ENCODE assay signal across 13 cellular contexts in the genomic region with DNA sequence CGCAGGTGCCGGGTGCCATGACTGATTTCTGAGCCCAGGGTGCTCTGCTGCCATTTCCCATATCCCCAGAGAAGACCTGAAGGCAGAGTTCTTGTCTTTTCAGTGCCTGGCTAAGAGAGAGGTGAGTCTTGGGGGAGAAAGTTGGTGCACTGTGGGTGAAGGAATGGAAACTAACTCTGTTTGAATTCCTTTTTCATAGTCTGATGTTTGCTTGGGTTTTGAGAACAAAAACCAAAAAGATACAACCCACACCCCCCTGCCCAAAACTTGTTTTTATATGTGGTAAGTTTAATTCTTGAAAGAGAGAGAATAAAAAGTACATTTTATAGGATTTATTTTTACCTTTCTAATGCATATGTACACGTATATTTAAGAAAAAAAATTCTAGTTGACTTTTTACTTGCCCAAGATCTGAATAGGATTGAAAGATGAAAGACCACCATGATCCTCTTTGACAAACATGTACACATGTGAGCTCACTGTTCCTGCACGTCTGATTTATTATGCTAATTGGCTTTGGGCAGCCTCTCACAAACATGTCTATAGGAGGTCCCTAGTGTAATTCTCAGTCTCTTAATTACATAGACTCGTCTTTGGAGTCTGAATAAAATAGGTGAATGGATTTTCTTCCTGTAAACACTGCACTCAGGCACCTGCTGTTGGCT. TPM values are rescaled to one million over a fixed set of nuclear protein-coding genes. Genes with fewer than 3 reads are reported as not detected.
DNase-seq lines count a peak whose midpoint lies in the region; ATAC-seq and TF ChIP-seq lines count a peak whose summit lies in the region.
"Had no signal": no experiment of that assay in that cellular context is flagged by ENCODE, and none has a peak within 500 bp of the region (broad histone marks: within the 10 kb centered on the region; RNA-seq: fewer than 3 reads in every experiment).

No MANE protein-coding gene starts in this region.

- TF ChIP-seq CTCF in CD8-positive, alpha-beta T cell (IDR thresholded peaks at IDR 0.05), result no peak
- no peak for TF ChIP-seq CTCF in spleen (IDR thresholded peaks at IDR 0.05 in 8 of 11, conservative IDR thresholded peaks at IDR 0.05 in 3 of 11)

- peaks cover 77% of the 10 kb centered on the region for H3K4me1 ChIP-seq in CD8-positive, alpha-beta T cell (ENCODE audit: insufficient read depth, low read length)
- peaks cover 34% of the 10 kb centered on the region for H3K4me1 ChIP-seq in HAP-1
- H3K4me1 ChIP-seq in naive thymus-derived CD4-positive, alpha-beta T cell (ENCODE audit: control insufficient read depth in 2 of 2, insufficient read depth in 2 of 2, low read length in 2 of 2), result peaks cover 71 to 76% of the 10 kb centered on the region in 2 donors
- H3K4me1 ChIP-seq in spleen, result peaks cover 22 to 81% (median 45%) of the 10 kb centered on the region in 6 donors

- peak overlapping the region; percentile 20 for H3K4me3 ChIP-seq in CD8-positive, alpha-beta T cell (ENCODE audit: low read depth, low read length)
- H3K4me3 ChIP-seq in HAP-1 (no peak overlapping the region), spleen (no peak overlapping the region)
- H3K4me3 ChIP-seq in naive thymus-derived CD4-positive, alpha-beta T cell (ENCODE audit: low read length), result peak overlapping the region; percentile 71
- H3K4me3 ChIP-seq: Peyer's patch, vagina had no signal

- WGBS in spleen, 5 donors, result 73 to 87% (median 78%) methylated on average over 5 of the region's 5 CpGs

- peak in 1 of 7 experiments; percentile 42 for DNase-seq in CD8-positive, alpha-beta T cell
- DNase-seq in HAP-1 (ENCODE audit: low spot score in 2 of 2), result peak; percentile 35 to 69
- peak in 7 of 9 donors; percentile 44 to 71 (median 61) for DNase-seq in naive thymus-derived CD4-positive, alpha-beta T cell
- no peak for DNase-seq in spleen
- no peak for DNase-seq in left ventricle myocardium superior
- DNase-seq: erythroblast; NCI-H1092 treated with DMSO at 0.1 percent for 48 hours; NCI-H524; Peyer's patch; stimulated activated CD4-positive, alpha-beta T cell treated with anti-CD3 and anti-CD28 coated beads, Interleukin-1b, Interleukin-23, amount 100 ng/mL, for 48 hours had no signal

- ATAC-seq in CD8-positive, alpha-beta T cell, result peak; percentile 35
- no peak for ATAC-seq in activated T-helper 17 cell treated with anti-CD3 and anti-CD28 coated beads, Interleukin-2, amount 50 U/mL, for 72 hours (replicated peaks)
- peak; percentile 21 for ATAC-seq in naive thymus-derived CD4-positive, alpha-beta T cell
- ATAC-seq in left ventricle myocardium superior (no peak), GM19351 (IDR thresholded peaks at IDR 0.05; ENCODE audit: unreplicated experiment) (no peak)

- intact Hi-C loops in CD8-positive, alpha-beta T cell (cut with DNase I, micrococcal nuclease), result loop anchor here in 1 of 2 experiments (5.0 kb wide), 1 partner anchor 158 kb away; no protein-coding TSS in a partner anchor
- intact Hi-C loops in naive thymus-derived CD4-positive, alpha-beta T cell (cut with micrococcal nuclease), result no loop called here
- intact Hi-C loops in spleen (cut with DNase I; ENCODE audit: low total_unique reads), result no loop called here
- intact Hi-C loops in left ventricle myocardium superior (cut with micrococcal nuclease), result no loop called here

- POLR2A ChIA-PET in CD8-positive, alpha-beta T cell (lab: Charles Lee), result interaction anchor here (0.7 to 7.2 kb wide), 9 partner anchors 9 to 162 kb away, joined by 3 to 102 read pairs (median 12); partner anchors contain the start of gene ARL4C
- POLR2A ChIA-PET in naive thymus-derived CD4-positive, alpha-beta T cell (lab: Charles Lee), result interaction anchor here (1.0 to 27.5 kb wide), 15 partner anchors 8 to 161 kb away, joined by 3 to 643 read pairs (median 6); partner anchors contain the start of gene ARL4C

- peaks cover 8% of the 10 kb centered on the region for H3K9me3 Mint-ChIP-seq in CD8-positive, alpha-beta T cell
- H3K9me3 Mint-ChIP-seq in activated T-helper 17 cell treated with anti-CD3 and anti-CD28 coated beads, Interleukin-2, amount 50 U/mL, for 72 hours, result no peaks in the 10 kb centered on the region
- peaks cover 0 to 16% (median 5%) of the 10 kb centered on the region in 11 donors for H3K9me3 Mint-ChIP-seq in naive thymus-derived CD4-positive, alpha-beta T cell

- H3K27me3 ChIP-seq in CD8-positive, alpha-beta T cell (ENCODE audit: insufficient read depth, low read length), result no peaks in the 10 kb centered on the region
- H3K27me3 ChIP-seq in HAP-1 (ENCODE audit: low read depth) (no peaks in the 10 kb centered on the region), spleen (replicated peaks in 1 of 7) (no peaks in the 10 kb centered on the region)
- H3K27me3 ChIP-seq in naive thymus-derived CD4-positive, alpha-beta T cell (ENCODE audit: control insufficient read depth in 2 of 2, insufficient read depth in 2 of 2, low read length in 2 of 2), result no peaks in the 10 kb centered on the region
- H3K27me3 ChIP-seq: Peyer's patch, vagina had no signal

- peaks cover 53% of the 10 kb centered on the region for H3K36me3 Mint-ChIP-seq in CD8-positive, alpha-beta T cell
- H3K36me3 Mint-ChIP-seq in activated T-helper 17 cell treated with anti-CD3 and anti-CD28 coated beads, Interleukin-2, amount 50 U/mL, for 72 hours (ENCODE audit: low read depth), result peaks cover 30% of the 10 kb centered on the region
- peaks cover 10 to 75% (median 49%) of the 10 kb centered on the region in 5 donors for H3K36me3 Mint-ChIP-seq in naive thymus-derived CD4-positive, alpha-beta T cell

- H3K36me3 ChIP-seq in CD8-positive, alpha-beta T cell (ENCODE audit: insufficient read depth, low read length), result no peaks in the 10 kb centered on the region
- H3K36me3 ChIP-seq in HAP-1 (replicated peaks), result no peaks in the 10 kb centered on the region
- H3K36me3 ChIP-seq in naive thymus-derived CD4-positive, alpha-beta T cell (ENCODE audit: control insufficient read depth in 2 of 3, insufficient read depth in 3 of 3, low read length in 3 of 3), result no peaks in the 10 kb centered on the region
- no peaks in the 10 kb centered on the region for H3K36me3 ChIP-seq in spleen
- H3K36me3 ChIP-seq: Peyer's patch, vagina had no signal

- H3K27me3 Mint-ChIP-seq in CD8-positive, alpha-beta T cell (ENCODE audit: low read depth), result no peaks in the 10 kb centered on the region
- no peaks in the 10 kb centered on the region for H3K27me3 Mint-ChIP-seq in activated T-helper 17 cell treated with anti-CD3 and anti-CD28 coated beads, Interleukin-2, amount 50 U/mL, for 72 hours
- no peaks in the 10 kb centered on the region for H3K27me3 Mint-ChIP-seq in naive thymus-derived CD4-positive, alpha-beta T cell

- H3K27ac Mint-ChIP-seq in CD8-positive, alpha-beta T cell, result peak overlapping the region; percentile 91
- peak overlapping the region; percentile 33 for H3K27ac Mint-ChIP-seq in activated T-helper 17 cell treated with anti-CD3 and anti-CD28 coated beads, Interleukin-2, amount 50 U/mL, for 72 hours
- H3K27ac Mint-ChIP-seq in naive thymus-derived CD4-positive, alpha-beta T cell, result peak overlapping the region; percentile 90 to 100 (median 96)

- TF ChIP-seq POLR2A in spleen (IDR thresholded peaks at IDR 0.05), result no peak

- peak overlapping the region; percentile 83 for H3K4me3 Mint-ChIP-seq in CD8-positive, alpha-beta T cell
- peak overlapping the region; percentile 78 for H3K4me3 Mint-ChIP-seq in activated T-helper 17 cell treated with anti-CD3 and anti-CD28 coated beads, Interleukin-2, amount 50 U/mL, for 72 hours
- peak overlapping the region; percentile 83 to 99 (median 91) for H3K4me3 Mint-ChIP-seq in naive thymus-derived CD4-positive, alpha-beta T cell

- peak overlapping the region; percentile 91 for H3K27ac ChIP-seq in CD8-positive, alpha-beta T cell (ENCODE audit: low read depth, low read length)
- peak overlapping the region; percentile 96 for H3K27ac ChIP-seq in naive thymus-derived CD4-positive, alpha-beta T cell (ENCODE audit: low read depth, low read length)
- H3K27ac ChIP-seq in spleen, result peak overlapping the region in 3 of 8 donors; percentile 3 to 34 (median 15)
- H3K27ac ChIP-seq: Peyer's patch, vagina had no signal

- H3K9me3 ChIP-seq in CD8-positive, alpha-beta T cell (ENCODE audit: low read length), result no peaks in the 10 kb centered on the region
- H3K9me3 ChIP-seq in HAP-1, result no peaks in the 10 kb centered on the region; the same call in 1 of the 2 replicates
- H3K9me3 ChIP-seq in naive thymus-derived CD4-positive, alpha-beta T cell (ENCODE audit: control insufficient read depth in 2 of 3, low read length in 3 of 3), result no peaks in the 10 kb centered on the region
- no peaks in the 10 kb centered on the region for H3K9me3 ChIP-seq in spleen
- H3K9me3 ChIP-seq: Peyer's patch, vagina had no signal

- in situ Hi-C loops in HAP-1 (cut with MboI; ENCODE audit: low sequenced_read_pairs), result no loop called here

- CTCF ChIA-PET in CD8-positive, alpha-beta T cell (lab: Charles Lee), result interaction anchor here (1.2 to 6.4 kb wide), 8 partner anchors 9 to 315 kb away, joined by 3 to 32 read pairs (median 5); no protein-coding TSS in a partner anchor
- CTCF ChIA-PET in naive thymus-derived CD4-positive, alpha-beta T cell (lab: Charles Lee), result interaction anchor here (0.9 to 2.1 kb wide), 4 partner anchors 12 to 159 kb away, joined by 3 to 4 read pairs (median 4); no protein-coding TSS in a partner anchor

- H3K4me1 Mint-ChIP-seq in CD8-positive, alpha-beta T cell (ENCODE audit: low read depth), result peaks cover 83% of the 10 kb centered on the region
- H3K4me1 Mint-ChIP-seq in activated T-helper 17 cell treated with anti-CD3 and anti-CD28 coated beads, Interleukin-2, amount 50 U/mL, for 72 hours, result peaks cover 40% of the 10 kb centered on the region
- H3K4me1 Mint-ChIP-seq in naive thymus-derived CD4-positive, alpha-beta T cell, result peaks cover 42 to 84% (median 82%) of the 10 kb centered on the region in 7 donors

RNA-seq across cellular contexts. Expression of gene ARL4C, which starts 46.3 kb away (rescaled TPM):
- total RNA-seq in CD8-positive, alpha-beta T cell, result 100 to 1,000 TPM; 484 to 496 TPM
- total RNA-seq in activated T-helper 17 cell treated with anti-CD3 and anti-CD28 coated beads, Interleukin-2, amount 50 U/mL, for 72 hours, result 100 to 1,000 TPM in 1 of 2 donors, 10 to 100 TPM in 1; 43.4 to 118 TPM
- total RNA-seq in naive thymus-derived CD4-positive, alpha-beta T cell, result 100 to 1,000 TPM; 200 to 329 (median 290) TPM
- polyA plus RNA-seq in naive thymus-derived CD4-positive, alpha-beta T cell, result 100 to 1,000 TPM in 1 of 2 donors, 10 to 100 TPM in 1; 90.6 to 115 TPM
- total RNA-seq in spleen (100 to 1,000 TPM in 1 of 7 donors, 10 to 100 TPM in 6; 45.4 to 148 (median 75.0) TPM), left ventricle myocardium superior (1.5 TPM)
- 10 to 100 TPM; 12.2 to 24.4 (median 20.4) TPM for polyA plus RNA-seq in spleen

Comparison
In these comparisons a context has a peak if more than half of its experiments do, and no peak if none do; other contexts are left out.
1. ATAC-seq: peak in CD8-positive, alpha-beta T cell (single experiment) and naive thymus-derived CD4-positive, alpha-beta T cell (single experiment); none in activated T-helper 17 cell treated with anti-CD3 and anti-CD28 coated beads, Interleukin-2, amount 50 U/mL, for 72 hours (single experiment), left ventricle myocardium superior (single experiment) and GM19351 (single experiment).
2. DNase-seq: peak in HAP-1 (2 of 2) and naive thymus-derived CD4-positive, alpha-beta T cell (7 of 9); none in spleen (single experiment) and left ventricle myocardium superior (single experiment).
3. H3K4me3 ChIP-seq: peak in CD8-positive, alpha-beta T cell (single experiment) and naive thymus-derived CD4-positive, alpha-beta T cell (single experiment); none in HAP-1 (single experiment) and spleen (0 of 8).
4. H3K27ac Mint-ChIP-seq: peak in every context shown above with its lines; median percentile 96 in naive thymus-derived CD4-positive, alpha-beta T cell; 91 in CD8-positive, alpha-beta T cell; 33 in activated T-helper 17 cell treated with anti-CD3 and anti-CD28 coated beads, Interleukin-2, amount 50 U/mL, for 72 hours.
5. RNA of gene ARL4C, which starts 46.3 kb away (total RNA-seq): 484 to 496 TPM in CD8-positive, alpha-beta T cell, 200 to 329 TPM in naive thymus-derived CD4-positive, alpha-beta T cell, 43.4 to 118 TPM in activated T-helper 17 cell treated with anti-CD3 and anti-CD28 coated beads, Interleukin-2, amount 50 U/mL, for 72 hours and 45.4 to 148 TPM in spleen; 1.5 TPM in left ventricle myocardium superior (single experiment); every median in the first group is over 10 times any median in the second.
6. Peak in every context shown above with its lines, with median percentiles within 50 percentile points of each other: H3K4me3 Mint-ChIP-seq.